ENCODE assay signal across 10 cellular contexts in genomic region chr7:134619627-134620331, GRCh38. TPM values are rescaled to one million over a fixed set of nuclear protein-coding genes. Genes with fewer than 3 reads are reported as not detected.
DNase-seq lines count a peak whose midpoint lies in the region; ATAC-seq, FAIRE-seq and TF ChIP-seq lines count a peak whose summit lies in the region.
"Had no signal": no experiment of that assay in that cellular context is flagged by ENCODE, and none has a peak within 500 bp of the region (broad histone marks: within the 10 kb centered on the region; RNA-seq: fewer than 3 reads in every experiment).

No MANE protein-coding gene starts in this region.

- no peaks in the 10 kb centered on the region for H3K79me2 ChIP-seq in endothelial cell of umbilical vein (ENCODE audit: control insufficient read depth, insufficient read depth, low read length)

- peak overlapping the region; percentile 23 for H3K27ac ChIP-seq in endothelial cell of umbilical vein (ENCODE audit: insufficient read depth, low read depth, low read length)
- H3K27ac ChIP-seq: heart left ventricle, stomach had no signal

- H3K9me3 ChIP-seq in endothelial cell of umbilical vein (replicated peaks; ENCODE audit: control insufficient read depth, insufficient read depth, low read length), result no peaks in the 10 kb centered on the region
- H3K9me3 ChIP-seq: heart left ventricle, stomach had no signal

- DNase-seq in ELR (ENCODE audit: low read depth), result peak; percentile 85
- DNase-seq in NCI-H748 treated with DMSO at 0.1 percent for 48 hours (lab: John Stamatoyannopoulos, UW), result peak; percentile 30
- DNase-seq in endothelial cell of umbilical vein (ENCODE audit: low read depth, low spot score), result peak; percentile 83
- peak; percentile 90 for DNase-seq in renal cortical epithelial cell (ENCODE audit: low read depth)
- no peak for DNase-seq in C1 segment of cervical spinal cord (lab: John Stamatoyannopoulos, UW)
- DNase-seq: heart left ventricle, NCI-H2227 treated with DMSO at 0.1 percent for 48 hours, stomach had no signal

- H3K4me2 ChIP-seq in endothelial cell of umbilical vein (ENCODE audit: insufficient read depth, low read length), result no peak overlapping the region

- peaks cover 26% of the 10 kb centered on the region for H3K4me1 ChIP-seq in endothelial cell of umbilical vein (ENCODE audit: control insufficient read depth, extremely low read depth, insufficient read depth, low read length)
- H3K4me1 ChIP-seq: stomach had no signal

- ATAC-seq in HG02981 (IDR thresholded peaks at IDR 0.05; ENCODE audit: unreplicated experiment), result no peak
- no peak for ATAC-seq in GM18868 (IDR thresholded peaks at IDR 0.05; ENCODE audit: unreplicated experiment)

- FAIRE-seq in endothelial cell of umbilical vein (lab: Jason Lieb, UNC), result peak; percentile 18

- TF ChIP-seq CTCF in endothelial cell of umbilical vein (IDR thresholded peaks at IDR 0.05; ENCODE audit: extremely low read depth in 1 of 2, insufficient read depth in 1 of 2, low read depth in 1 of 2, low read length in 2 of 2), result no peak

- no peak for TF ChIP-seq POLR2A in endothelial cell of umbilical vein (IDR thresholded peaks at IDR 0.05; ENCODE audit: low read depth, low read length)

- intact Hi-C loops in endothelial cell of umbilical vein (cut with micrococcal nuclease), result loop anchor here (1.0 to 5.0 kb wide), 3 partner anchors 12 to 1358 kb away; partner anchors contain the start of genes BPGM and MTPN

- dilution Hi-C loops in endothelial cell of umbilical vein (cut with MboI; ENCODE audit: extremely low pct_ligation_motif_present, low sequenced_read_pairs), result no loop called here

- CTCF ChIA-PET in endothelial cell of umbilical vein (lab: Charles Lee), result interaction anchor here (0.8 to 7.0 kb wide), 7 partner anchors 9 to 334 kb away, joined by 3 to 50 read pairs (median 4); partner anchors contain the start of gene BPGM

- POLR2A ChIA-PET in endothelial cell of umbilical vein (lab: Charles Lee), result no interaction called here

- no peak overlapping the region for H2AFZ ChIP-seq in endothelial cell of umbilical vein (ENCODE audit: low read depth, low read length)

- H3K4me3 ChIP-seq in endothelial cell of umbilical vein (replicated peaks in 1 of 3; ENCODE audit: insufficient read depth in 1 of 3, low read depth in 1 of 3, low read length in 3 of 3), result no peak overlapping the region
- H3K4me3 ChIP-seq: heart left ventricle, stomach had no signal

- H3K9me1 ChIP-seq in endothelial cell of umbilical vein (replicated peaks; ENCODE audit: control insufficient read depth, extremely low read depth, insufficient read depth, low read length), result no peaks in the 10 kb centered on the region

- H3K27me3 ChIP-seq in endothelial cell of umbilical vein (ENCODE audit: control insufficient read depth in 2 of 2, insufficient read depth in 2 of 2, low read length in 2 of 2), result no peaks in the 10 kb centered on the region
- H3K27me3 ChIP-seq: stomach had no signal

- no peak overlapping the region for H3K9ac ChIP-seq in endothelial cell of umbilical vein (replicated peaks; ENCODE audit: extremely low read depth, insufficient read depth, low read length)

- no peaks in the 10 kb centered on the region for H4K20me1 ChIP-seq in endothelial cell of umbilical vein (replicated peaks; ENCODE audit: control insufficient read depth, extremely low read depth, insufficient read depth, low read length)

- H3K36me3 ChIP-seq in endothelial cell of umbilical vein (ENCODE audit: control insufficient read depth in 2 of 2, extremely low read depth in 1 of 2, insufficient read depth in 2 of 2, low read length in 2 of 2), result no peaks in the 10 kb centered on the region
- H3K36me3 ChIP-seq: heart left ventricle, stomach had no signal

- BruUV-seq in endothelial cell of umbilical vein (replicated peaks; lab: Mats Ljungman, UMichigan), result no TSS peak

TF ChIP-seq in endothelial cell of umbilical vein, 7 proteins besides CTCF, POLR2A, EP300 and RAD21:
- peak; percentile 67 for TF ChIP-seq FOS (IDR thresholded peaks at IDR 0.05; ENCODE audit: borderline replicate concordance, insufficient read depth, low read length)
- TF ChIP-seq JUN (IDR thresholded peaks at IDR 0.05; ENCODE audit: borderline replicate concordance, insufficient read depth, insufficient read length, low read depth), result peak; percentile 73
- no peak for TF ChIP-seq MAX (IDR thresholded peaks at IDR 0.05; ENCODE audit: insufficient read depth, insufficient read length)

RNA-seq across cellular contexts. Expression of gene BPGM, which starts 26.9 kb away (rescaled TPM):
- total RNA-seq in endothelial cell of umbilical vein (28.3 and 44.4 TPM in 2 replicates), renal cortical epithelial cell (45.8 and 118 TPM in 2 replicates)
- polyA plus RNA-seq in endothelial cell of umbilical vein, result 18.9 and 24.2 TPM in 2 replicates
- polyA plus RNA-seq in endothelial cell of umbilical vein (2011; cell fraction: cytosol; rRNA removed), result 35.6 and 36.7 TPM in 2 replicates
- 24.4 and 31.7 TPM in 2 replicates for polyA plus RNA-seq in endothelial cell of umbilical vein (2011; cell fraction: nucleus; rRNA removed)
- 62.5 and 70.6 TPM in 2 replicates for polyA plus RNA-seq in endothelial cell of umbilical vein (2012)
- polyA minus RNA-seq in endothelial cell of umbilical vein, result 24.6 and 27.8 TPM in 2 replicates
- polyA minus RNA-seq in endothelial cell of umbilical vein (2011; cell fraction: cytosol; rRNA and poly(A)+ RNA removed), result 3.1 TPM
- 25.4 and 28.9 TPM in 2 replicates for polyA minus RNA-seq in endothelial cell of umbilical vein (2011; cell fraction: nucleus; rRNA and poly(A)+ RNA removed)

Comparison
In these comparisons a context has a peak if more than half of its experiments do, and no peak if none do; other contexts are left out.
1. DNase-seq: peak in ELR (single experiment), NCI-H748 treated with DMSO at 0.1 percent for 48 hours (single experiment), endothelial cell of umbilical vein (single experiment) and renal cortical epithelial cell (single experiment); none in C1 segment of cervical spinal cord (0 of 14).